In the genomic region with DNA sequence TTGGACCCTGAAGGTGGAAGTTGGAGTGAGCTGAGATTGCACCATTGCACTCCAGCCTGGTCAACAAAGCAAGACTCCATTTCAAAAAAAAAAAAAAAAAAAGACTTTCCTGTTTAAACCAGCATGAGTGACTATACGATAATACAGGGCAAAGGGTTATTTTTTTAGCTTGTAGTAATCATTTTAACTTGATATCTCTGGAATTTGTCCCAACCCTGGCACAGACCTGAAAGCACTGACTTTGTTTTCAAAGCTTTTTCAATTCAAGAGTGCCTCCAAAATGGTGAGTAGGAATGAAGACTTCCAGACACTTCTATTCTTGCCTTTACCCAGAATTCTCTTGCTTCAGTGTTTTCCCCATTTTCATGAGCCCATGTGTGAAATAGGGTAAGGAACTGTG, we compare ENCODE assay signal across 1 cellular context.
TF ChIP-seq lines count a peak whose summit lies in the region.

No MANE protein-coding gene starts in this region.

TF ChIP-seq in HepG2, 621 proteins besides CTCF, POLR2A, EP300 and RAD21:
- TF ChIP-seq, protein P1, sequence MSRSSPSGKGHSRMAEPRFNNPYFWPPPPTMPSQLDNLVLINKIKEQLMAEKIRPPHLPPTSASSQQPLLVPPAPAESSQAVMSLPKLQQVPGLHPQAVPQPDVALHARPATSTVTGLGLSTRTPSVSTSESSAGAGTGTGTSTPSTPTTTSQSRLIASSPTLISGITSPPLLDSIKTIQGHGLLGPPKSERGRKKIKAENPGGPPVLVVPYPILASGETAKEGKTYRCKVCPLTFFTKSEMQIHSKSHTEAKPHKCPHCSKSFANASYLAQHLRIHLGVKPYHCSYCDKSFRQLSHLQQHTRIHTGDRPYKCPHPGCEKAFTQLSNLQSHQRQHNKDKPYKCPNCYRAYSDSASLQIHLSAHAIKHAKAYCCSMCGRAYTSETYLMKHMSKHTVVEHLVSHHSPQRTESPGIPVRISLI (CRISPR knock-in tag; IDR thresholded peaks at IDR 0.05; ENCODE audit: borderline replicate concordance): peak; percentile 46; the same call in 1 of the 2 replicates
- no peak for TF ChIP-seq CREB1 (IDR thresholded peaks at IDR 0.05)
- TF ChIP-seq CREB1 (CRISPR knock-in tag; IDR thresholded peaks at IDR 0.05): 0 out of 2 replicates have a peak, but pooled peaks have one; percentile 27
- TF ChIP-seq FOSL1 (CRISPR knock-in tag; IDR thresholded peaks at IDR 0.05; ENCODE audit: borderline replicate concordance): no peak
- no peak for TF ChIP-seq ZNF530 (CRISPR knock-in tag; IDR thresholded peaks at IDR 0.05; ENCODE audit: low read depth)
- TF ChIP-seq ZNF75D (CRISPR knock-in tag; IDR thresholded peaks at IDR 0.05; ENCODE audit: borderline replicate concordance): no peak
